Comparison of ENCODE assay signal across 20 cellular contexts in the genomic region with DNA sequence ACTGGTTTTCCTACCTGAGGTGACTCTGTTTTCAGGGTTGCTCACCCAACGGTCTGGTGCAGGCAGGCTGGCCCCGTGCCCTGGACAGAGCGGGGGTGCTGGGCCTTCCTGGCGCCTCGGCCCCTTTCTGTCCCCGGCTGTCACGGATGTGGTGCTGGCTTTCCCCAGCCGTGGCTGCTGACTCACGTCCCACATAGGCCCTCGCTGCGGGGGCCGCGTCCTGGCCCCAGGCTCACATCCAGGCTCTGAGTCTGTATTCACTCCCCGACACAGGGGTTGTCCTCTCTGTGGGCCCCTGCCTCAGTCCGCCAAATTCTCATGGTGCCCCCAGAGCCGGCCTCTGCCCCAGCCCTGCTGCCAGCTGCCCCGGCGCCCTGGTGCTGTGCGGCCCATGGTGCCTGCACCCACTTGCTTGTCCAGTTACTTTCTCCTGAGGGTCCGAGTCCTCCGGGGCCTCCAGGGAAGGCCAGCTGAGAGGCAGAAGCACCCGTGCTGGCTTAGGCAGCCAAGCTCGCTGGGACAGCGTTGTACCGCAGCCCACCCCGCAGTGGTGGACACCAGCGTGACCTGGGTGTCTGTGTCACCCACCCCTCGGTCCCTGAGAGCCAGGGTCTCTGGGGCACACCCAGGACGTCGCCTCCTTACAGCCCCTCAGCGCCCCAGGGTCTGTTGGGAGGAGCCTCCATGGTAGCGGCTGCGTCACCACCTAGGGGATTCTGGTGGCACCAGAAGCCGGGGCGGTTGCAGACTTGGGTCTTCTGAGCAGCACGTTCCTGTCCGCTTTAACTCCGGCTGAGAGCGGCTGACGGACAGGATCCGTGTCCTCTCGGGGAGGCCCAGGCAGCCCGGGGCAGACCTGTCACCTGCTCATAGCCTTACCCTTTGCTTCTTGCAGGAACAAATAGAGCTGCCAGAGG. TPM values are rescaled to one million over a fixed set of nuclear protein-coding genes. Genes with fewer than 3 reads are reported as not detected.
DNase-seq lines count a peak whose midpoint lies in the region; ATAC-seq and TF ChIP-seq lines count a peak whose summit lies in the region.
"Had no signal": no experiment of that assay in that cellular context is flagged by ENCODE, and none has a peak within 500 bp of the region (broad histone marks: within the 10 kb centered on the region; RNA-seq: fewer than 3 reads in every experiment).

No MANE protein-coding gene starts in this region.

- no peak overlapping the region for H3K9ac ChIP-seq in SK-N-SH
- H3K9ac ChIP-seq in MM.1S (ENCODE audit: low read length), result no peak overlapping the region
- H3K9ac ChIP-seq: BLaER1 treated with 17β-estradiol and CSF1 and Interleukin-3, amounts not matched to agents 10 nM and 100 nM; neural progenitor cell had no signal

- TF ChIP-seq POLR2A in NB4 (IDR thresholded peaks at IDR 0.05; ENCODE audit: extremely low read depth, insufficient read length), result no peak

- peaks cover 15% of the 10 kb centered on the region for H3K79me2 ChIP-seq in SK-N-SH (ENCODE audit: insufficient read depth)
- peaks cover 15% of the 10 kb centered on the region for H3K79me2 ChIP-seq in osteoblast (ENCODE audit: insufficient read depth, low read length)
- H3K79me2 ChIP-seq in MM.1S (ENCODE audit: low read length), result peaks cover 14% of the 10 kb centered on the region

- no peak for TF ChIP-seq RAD21 in SK-N-SH (IDR thresholded peaks at IDR 0.05; ENCODE audit: low read length)

- H3K4me2 ChIP-seq in SK-N-SH (no peak overlapping the region), osteoblast (ENCODE audit: insufficient read depth, low read length) (no peak overlapping the region), MM.1S (ENCODE audit: low read depth, low read length) (no peak overlapping the region)
- H3K4me2 ChIP-seq: BLaER1 treated with 17β-estradiol and CSF1 and Interleukin-3, amounts not matched to agents 10 nM and 100 nM; neural progenitor cell had no signal

- H3K9me3 ChIP-seq in SK-N-SH (no peaks in the 10 kb centered on the region), osteoblast (ENCODE audit: low read depth, low read length) (no peaks in the 10 kb centered on the region), MM.1S (replicated peaks; ENCODE audit: insufficient read depth, low read length) (no peaks in the 10 kb centered on the region)
- H3K9me3 ChIP-seq: BLaER1 treated with 17β-estradiol and CSF1 and Interleukin-3, amounts not matched to agents 10 nM and 100 nM; thyroid gland had no signal

- no peak overlapping the region for H3K4me3 ChIP-seq in SK-N-SH (ENCODE audit: low read depth in 2 of 2, low read length in 1 of 2)
- H3K4me3 ChIP-seq in NB4 (ENCODE audit: low read depth, low read length), result peak overlapping the region; percentile 11
- no peak overlapping the region for H3K4me3 ChIP-seq in brain microvascular endothelial cell (ENCODE audit: low read depth, low read length)
- H3K4me3 ChIP-seq in osteoblast (ENCODE audit: insufficient read depth, low read length), result no peak overlapping the region
- no peak overlapping the region for H3K4me3 ChIP-seq in MM.1S (ENCODE audit: low read length)
- H3K4me3 ChIP-seq: BLaER1 treated with 17β-estradiol and CSF1 and Interleukin-3, amounts not matched to agents 10 nM and 100 nM; neural progenitor cell; thyroid gland had no signal

- no peak overlapping the region for H3K27ac ChIP-seq in SK-N-SH (ENCODE audit: low read depth in 2 of 2, low read length in 1 of 2)
- peak overlapping the region; percentile 36 for H3K27ac ChIP-seq in brain microvascular endothelial cell
- no peak overlapping the region for H3K27ac ChIP-seq in osteoblast (ENCODE audit: low read depth, low read length)
- H3K27ac ChIP-seq in MM.1S (ENCODE audit: low read length), result no peak overlapping the region
- H3K27ac ChIP-seq: 22Rv1; BLaER1 treated with 17β-estradiol and CSF1 and Interleukin-3, amounts not matched to agents 10 nM and 100 nM; neural progenitor cell; thyroid gland had no signal

- no peak for TF ChIP-seq EP300 in SK-N-SH (IDR thresholded peaks at IDR 0.05; ENCODE audit: borderline replicate concordance in 1 of 2, low read depth in 1 of 2, low read length in 1 of 2)

- TF ChIP-seq CTCF in SK-N-SH (IDR thresholded peaks at IDR 0.05) (no peak), NB4 (IDR thresholded peaks at IDR 0.05; ENCODE audit: low read depth, low read length) (no peak), brain microvascular endothelial cell (IDR thresholded peaks at IDR 0.05; ENCODE audit: low read depth, low read length, missing control alignments) (no peak), osteoblast (IDR thresholded peaks at IDR 0.05; ENCODE audit: extremely low read depth, low read depth, low read length) (no peak), MM.1S (IDR thresholded peaks at IDR 0.05; ENCODE audit: low read length) (no peak)

- H3K27me3 ChIP-seq in SK-N-SH (ENCODE audit: insufficient read depth), result peaks cover 3% of the 10 kb centered on the region; the same call in 1 of the 2 replicates
- no peaks in the 10 kb centered on the region for H3K27me3 ChIP-seq in brain microvascular endothelial cell (replicated peaks)
- peaks cover 4% of the 10 kb centered on the region for H3K27me3 ChIP-seq in osteoblast (ENCODE audit: insufficient read depth, low read length)
- 0 out of 2 replicates have a peak, but pooled peaks cover 7% of the 10 kb centered on the region for H3K27me3 ChIP-seq in MM.1S (replicated peaks; ENCODE audit: insufficient read depth, low read length)
- H3K27me3 ChIP-seq: thyroid gland had no signal

- DNase-seq in SK-N-SH, result peak; percentile 30
- DNase-seq in NB4 (ENCODE audit: low read depth), result peak; percentile 96
- peak; percentile 24 for DNase-seq in brain microvascular endothelial cell
- DNase-seq in osteoblast (ENCODE audit: insufficient read length, low spot score, missing footprints), result peak; percentile 97
- no peak for DNase-seq in MM.1S
- DNase-seq: activated CD4-positive, alpha-beta T cell treated with anti-CD3 and anti-CD28 coated beads, Interleukin-2, amount 10 ng/mL, durations not matched to agents 24 days and 14 days; activated naive CD4-positive, alpha-beta T cell treated with Interleukin-2 at 50 U/mL for 16 hours; cortex of kidney; HCEC 1CT; KBM-7; left colon; NCI-H1105; NCI-H69; thyroid gland had no signal

- H4K20me1 ChIP-seq in SK-N-SH (ENCODE audit: insufficient read depth), result peaks cover 23% of the 10 kb centered on the region
- peaks cover 5% of the 10 kb centered on the region for H4K20me1 ChIP-seq in osteoblast (ENCODE audit: insufficient read depth, low read length)
- no peaks in the 10 kb centered on the region for H4K20me1 ChIP-seq in MM.1S (ENCODE audit: insufficient read depth, low read length)

- no peak for ATAC-seq in SK-N-SH treated with all-trans-retinoic acid at 6 μM for 48 hours
- no peak for ATAC-seq in GM18861 (IDR thresholded peaks at IDR 0.05; ENCODE audit: unreplicated experiment)
- no peak for ATAC-seq in GM18868 (IDR thresholded peaks at IDR 0.05; ENCODE audit: unreplicated experiment)
- ATAC-seq: left colon had no signal

- CTCF ChIA-PET in SK-N-SH (lab: Yijun Ruan, JAX), result interaction anchor here (1.1 to 1.9 kb wide), 3 partner anchors 23 to 104 kb away, joined by 6 to 9 read pairs (median 7); no protein-coding TSS in a partner anchor

- H3K4me1 ChIP-seq in SK-N-SH (ENCODE audit: control insufficient read depth in 1 of 2, insufficient read depth in 2 of 2, low read depth in 1 of 2, low read length in 1 of 2), result peaks cover 15 to 18% of the 10 kb centered on the region in 2 experiments; a peak in 1 of 4 replicates
- H3K4me1 ChIP-seq in osteoblast (ENCODE audit: insufficient read depth, low read length), result peaks cover 11% of the 10 kb centered on the region
- peaks cover 6% of the 10 kb centered on the region for H3K4me1 ChIP-seq in MM.1S (ENCODE audit: low read length)

- POLR2A ChIA-PET in SK-N-SH (lab: Yijun Ruan, JAX), result no interaction called here

- in situ Hi-C loops in brain microvascular endothelial cell (cut with HindIII; ENCODE audit: low pct_ligation_motif_present, low sequenced_read_pairs), result no loop called here

- WGBS in SK-N-SH (ENCODE audit: low lambda C conversion rate), result 94% methylated on average over 25 of the region's 43 CpGs

- H3F3A ChIP-seq in SK-N-SH (replicated peaks; ENCODE audit: insufficient read depth), result peaks cover 13% of the 10 kb centered on the region
- H3F3A ChIP-seq in MM.1S (ENCODE audit: insufficient read depth, low read length), result no peaks in the 10 kb centered on the region; the same call in 1 of the 2 replicates

- H3K9me2 ChIP-seq in SK-N-SH (no peaks in the 10 kb centered on the region), MM.1S (replicated peaks; ENCODE audit: insufficient read depth, low read length) (no peaks in the 10 kb centered on the region)

- H3K36me3 ChIP-seq in SK-N-SH (replicated peaks in 1 of 2; ENCODE audit: control insufficient read depth in 1 of 2, insufficient read depth in 2 of 2, low read length in 1 of 2) (peaks cover 15 to 49% of the 10 kb centered on the region in 2 experiments), brain microvascular endothelial cell (replicated peaks) (peaks cover 53% of the 10 kb centered on the region), osteoblast (ENCODE audit: insufficient read depth, low read length) (peaks cover 32% of the 10 kb centered on the region), MM.1S (replicated peaks; ENCODE audit: insufficient read depth, low read length) (no peaks in the 10 kb centered on the region; the same call in 1 of the 2 replicates)
- H3K36me3 ChIP-seq: neural progenitor cell had no signal

- no peak overlapping the region for H2AFZ ChIP-seq in SK-N-SH (ENCODE audit: low read depth)
- H2AFZ ChIP-seq in osteoblast (ENCODE audit: low read length), result no peak overlapping the region
- H2AFZ ChIP-seq in MM.1S (ENCODE audit: low read length), result no peak overlapping the region
- H2AFZ ChIP-seq: neural progenitor cell had no signal

TF ChIP-seq in SK-N-SH, 30 proteins besides CTCF, POLR2A, EP300 and RAD21 (continues in another document):
- no peak for TF ChIP-seq SMC3 (IDR thresholded peaks at IDR 0.05; ENCODE audit: low read depth, low read length)
- TF ChIP-seq RCOR1 (IDR thresholded peaks at IDR 0.05; ENCODE audit: low read length), result no peak
- TF ChIP-seq GABPA (IDR thresholded peaks at IDR 0.05; ENCODE audit: low read depth), result no peak
- no peak for TF ChIP-seq TAF1 (IDR thresholded peaks at IDR 0.05; ENCODE audit: borderline replicate concordance, low read depth, low read length)

RNA-seq across cellular contexts. Expression of a gene that starts 6.1 kb away (rescaled TPM):
- polyA plus RNA-seq in SK-N-SH (2012; rRNA removed), result 44.1 and 44.3 TPM in 2 replicates
- 39.4 and 46.0 TPM in 2 replicates for polyA plus RNA-seq in SK-N-SH (2012; cell fraction: cytosol; rRNA removed)
- polyA plus RNA-seq in SK-N-SH (2012; cell fraction: nucleus; rRNA removed), result 24.7 and 32.2 TPM in 2 replicates
- 21.4 and 21.8 TPM in 2 replicates for total RNA-seq in osteoblast

RNA-seq across cellular contexts. Expression of a gene that starts 37.2 kb away (rescaled TPM):
- 15.5 and 19.8 TPM in 2 replicates for polyA plus RNA-seq in SK-N-SH (2012; rRNA removed)
- 10.3 and 14.6 TPM in 2 replicates for polyA plus RNA-seq in SK-N-SH (2012; cell fraction: cytosol; rRNA removed)
- polyA plus RNA-seq in SK-N-SH (2012; cell fraction: nucleus; rRNA removed), result 39.2 and 39.3 TPM in 2 replicates
- 15.6 and 19.4 TPM in 2 replicates for total RNA-seq in osteoblast
